Comparison of ENCODE assay signal across 9 cellular contexts in the genomic region with DNA sequence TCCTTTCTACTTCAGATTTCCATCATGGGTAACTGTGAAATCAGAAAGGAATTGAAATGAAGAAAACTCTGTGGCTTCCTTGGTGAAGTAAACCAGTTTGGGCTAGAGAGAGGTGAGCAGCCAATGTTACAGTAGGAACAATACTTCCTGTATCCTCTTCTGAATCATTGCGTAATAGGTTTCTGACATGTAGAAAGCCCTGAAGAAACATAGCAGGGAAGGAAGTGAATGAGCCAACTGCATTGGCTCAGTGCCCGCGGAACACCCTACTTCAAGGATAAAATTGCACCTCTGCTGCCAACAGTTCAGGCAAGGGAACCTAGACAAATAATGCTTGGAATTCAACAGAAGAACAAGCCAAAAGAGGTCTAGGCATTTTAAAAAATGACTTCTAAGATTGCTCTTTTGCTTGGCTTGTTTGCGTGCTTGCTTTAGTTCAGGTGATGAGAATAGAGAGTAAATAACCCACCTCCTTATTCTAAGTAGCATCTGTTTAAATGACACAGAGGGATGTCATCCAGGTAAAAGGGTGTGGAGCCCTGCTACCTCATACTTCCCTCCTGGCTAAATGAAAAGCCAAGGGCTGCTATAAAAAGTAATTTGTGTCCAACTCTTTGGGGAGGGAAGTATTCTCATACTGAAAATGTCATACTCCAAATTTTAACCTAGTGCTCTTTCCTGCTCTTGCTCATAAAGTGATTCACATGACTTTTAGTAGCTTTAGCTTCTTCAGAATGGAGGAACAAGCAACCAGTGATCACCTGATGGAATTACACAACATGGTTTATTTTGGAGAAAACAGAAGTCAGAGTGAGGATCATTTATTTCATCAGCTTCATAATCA. TPM values are rescaled to one million over a fixed set of nuclear protein-coding genes. Genes with fewer than 3 reads are reported as not detected.
A peak's percentile ranks its signal among the peaks of the same experiment; 100 is the strongest.
DNase-seq lines count a peak whose midpoint lies in the region; ATAC-seq and TF ChIP-seq lines count a peak whose summit lies in the region.
"Had no signal": no experiment of that assay in that cellular context is flagged by ENCODE, and none has a peak within 500 bp of the region (broad histone marks: within the 10 kb centered on the region; RNA-seq: fewer than 3 reads in every experiment).

No MANE protein-coding gene starts in this region.

- H3K36me3 ChIP-seq in Loucy (ENCODE audit: insufficient read depth, low read length) (no peaks in the 10 kb centered on the region), right lobe of liver (no peaks in the 10 kb centered on the region), thymus (ENCODE audit: control insufficient read depth, insufficient read depth) (no peaks in the 10 kb centered on the region)

- ATAC-seq in SK-N-SH treated with all-trans-retinoic acid at 6 μM for 48 hours, result peak; percentile 89
- peak; percentile 92 for ATAC-seq in central memory CD8-positive, alpha-beta T cell (replicated peaks; ENCODE audit: extremely low read depth, poor library complexity, severe bottlenecking)
- ATAC-seq in right lobe of liver, result peak; percentile 87 to 89 (median 88)

- no peaks in the 10 kb centered on the region for H3K9me3 Mint-ChIP-seq in central memory CD8-positive, alpha-beta T cell

- H3K27me3 ChIP-seq in Loucy (ENCODE audit: insufficient read depth, low read length, poor library complexity, severe bottlenecking) (no peaks in the 10 kb centered on the region), right lobe of liver (no peaks in the 10 kb centered on the region), thymus (ENCODE audit: control insufficient read depth, insufficient read depth) (no peaks in the 10 kb centered on the region)

- H3K4me1 ChIP-seq in Loucy (ENCODE audit: insufficient read depth, low read length, poor library complexity, severe bottlenecking) (peaks cover 7% of the 10 kb centered on the region), right lobe of liver (peaks cover 0 to 18% (median 5%) of the 10 kb centered on the region in 4 donors), thymus (ENCODE audit: control insufficient read depth, insufficient read depth, low read length) (peaks cover 18% of the 10 kb centered on the region)

- H3K27ac Mint-ChIP-seq in central memory CD8-positive, alpha-beta T cell (ENCODE audit: low read depth), result peak overlapping the region; percentile 13

- H3K4me2 ChIP-seq in Loucy (ENCODE audit: low read depth, low read length, poor library complexity, severe bottlenecking), result peak overlapping the region; percentile 36

- H3F3A ChIP-seq in Loucy (ENCODE audit: low read depth), result no peaks in the 10 kb centered on the region

- H3K9me3 ChIP-seq in Loucy (ENCODE audit: insufficient read depth, low read depth, low read length) (no peaks in the 10 kb centered on the region), right lobe of liver (no peaks in the 10 kb centered on the region), thymus (ENCODE audit: control insufficient read depth) (no peaks in the 10 kb centered on the region)

- peak; percentile 86 for DNase-seq in GM04504 (ENCODE audit: low read depth)
- peak; percentile 9 for DNase-seq in GOT3 (lab: John Stamatoyannopoulos, UW)
- DNase-seq in central memory CD8-positive, alpha-beta T cell (ENCODE audit: low spot score in 2 of 2), result no peak
- peak; percentile 81 to 88 (median 86) for DNase-seq in right lobe of liver
- DNase-seq in GM19240 (ENCODE audit: insufficient read length, low spot score), result no peak

- TF ChIP-seq CTCF in Loucy (conservative IDR thresholded peaks at IDR 0.05; ENCODE audit: low read length) (no peak), right lobe of liver (IDR thresholded peaks at IDR 0.05) (no peak)

- 7% methylated on average over 4 of the region's 4 CpGs for WGBS in right lobe of liver (ENCODE audit: insufficient coverage, low coverage, low lambda C conversion rate, missing lambda C conversion rate)
- WGBS in thymus, result 13% methylated on average over 4 of the region's 4 CpGs

- intact Hi-C loops in right lobe of liver (cut with DNase I), result no loop called here

- no peaks in the 10 kb centered on the region for H3K27me3 Mint-ChIP-seq in central memory CD8-positive, alpha-beta T cell

- H4K20me1 ChIP-seq in Loucy (ENCODE audit: insufficient read depth, low read length, poor library complexity, severe bottlenecking), result no peaks in the 10 kb centered on the region

- H3K4me1 Mint-ChIP-seq in central memory CD8-positive, alpha-beta T cell, result peaks cover 17% of the 10 kb centered on the region

- H3K79me2 ChIP-seq in Loucy (ENCODE audit: insufficient read depth, low read length), result no peaks in the 10 kb centered on the region

- no peak overlapping the region for H3K9ac ChIP-seq in Loucy (ENCODE audit: low read depth, low read length, poor library complexity, severe bottlenecking)

- no peak overlapping the region for H3K4me3 Mint-ChIP-seq in central memory CD8-positive, alpha-beta T cell

- H3K9me2 ChIP-seq in Loucy (replicated peaks; ENCODE audit: low read depth, low read length), result no peaks in the 10 kb centered on the region

- TF ChIP-seq POLR2A in right lobe of liver (IDR thresholded peaks at IDR 0.05), result no peak

- H3K4me3 ChIP-seq in Loucy (ENCODE audit: low read length, poor library complexity, severe bottlenecking) (no peak overlapping the region), right lobe of liver (no peak overlapping the region), thymus (ENCODE audit: low read length) (no peak overlapping the region)

- H3K27ac ChIP-seq in right lobe of liver (peak overlapping the region in 2 of 3 donors; percentile 39 to 49), thymus (ENCODE audit: low read depth) (peak overlapping the region; percentile 90)

- H2AFZ ChIP-seq in Loucy (ENCODE audit: low read length), result peak overlapping the region; percentile 61; the same call in 1 of the 2 replicates

- no peaks in the 10 kb centered on the region for H3K36me3 Mint-ChIP-seq in central memory CD8-positive, alpha-beta T cell (ENCODE audit: insufficient read depth)
- H3K36me3 Mint-ChIP-seq: brain had no signal

TF ChIP-seq in SK-N-SH treated with all-trans-retinoic acid at 6 μM for 48 hours, 23 proteins besides CTCF, POLR2A, EP300 and RAD21:
- TF ChIP-seq ISL1 (CRISPR knock-in tag; IDR thresholded peaks at IDR 0.05) (peak; percentile 50), PPARA (CRISPR knock-in tag; IDR thresholded peaks at IDR 0.05; ENCODE audit: borderline replicate concordance) (no peak), ESRRG (CRISPR knock-in tag; IDR thresholded peaks at IDR 0.05) (no peak), ZFP3 (CRISPR knock-in tag; IDR thresholded peaks at IDR 0.05) (no peak)
- TF ChIP-seq, protein P1, sequence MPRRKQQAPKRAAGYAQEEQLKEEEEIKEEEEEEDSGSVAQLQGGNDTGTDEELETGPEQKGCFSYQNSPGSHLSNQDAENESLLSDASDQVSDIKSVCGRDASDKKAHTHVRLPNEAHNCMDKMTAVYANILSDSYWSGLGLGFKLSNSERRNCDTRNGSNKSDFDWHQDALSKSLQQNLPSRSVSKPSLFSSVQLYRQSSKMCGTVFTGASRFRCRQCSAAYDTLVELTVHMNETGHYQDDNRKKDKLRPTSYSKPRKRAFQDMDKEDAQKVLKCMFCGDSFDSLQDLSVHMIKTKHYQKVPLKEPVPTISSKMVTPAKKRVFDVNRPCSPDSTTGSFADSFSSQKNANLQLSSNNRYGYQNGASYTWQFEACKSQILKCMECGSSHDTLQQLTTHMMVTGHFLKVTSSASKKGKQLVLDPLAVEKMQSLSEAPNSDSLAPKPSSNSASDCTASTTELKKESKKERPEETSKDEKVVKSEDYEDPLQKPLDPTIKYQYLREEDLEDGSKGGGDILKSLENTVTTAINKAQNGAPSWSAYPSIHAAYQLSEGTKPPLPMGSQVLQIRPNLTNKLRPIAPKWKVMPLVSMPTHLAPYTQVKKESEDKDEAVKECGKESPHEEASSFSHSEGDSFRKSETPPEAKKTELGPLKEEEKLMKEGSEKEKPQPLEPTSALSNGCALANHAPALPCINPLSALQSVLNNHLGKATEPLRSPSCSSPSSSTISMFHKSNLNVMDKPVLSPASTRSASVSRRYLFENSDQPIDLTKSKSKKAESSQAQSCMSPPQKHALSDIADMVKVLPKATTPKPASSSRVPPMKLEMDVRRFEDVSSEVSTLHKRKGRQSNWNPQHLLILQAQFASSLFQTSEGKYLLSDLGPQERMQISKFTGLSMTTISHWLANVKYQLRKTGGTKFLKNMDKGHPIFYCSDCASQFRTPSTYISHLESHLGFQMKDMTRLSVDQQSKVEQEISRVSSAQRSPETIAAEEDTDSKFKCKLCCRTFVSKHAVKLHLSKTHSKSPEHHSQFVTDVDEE (CRISPR knock-in tag; IDR thresholded peaks at IDR 0.05), result no peak
- TF ChIP-seq, protein P2, sequence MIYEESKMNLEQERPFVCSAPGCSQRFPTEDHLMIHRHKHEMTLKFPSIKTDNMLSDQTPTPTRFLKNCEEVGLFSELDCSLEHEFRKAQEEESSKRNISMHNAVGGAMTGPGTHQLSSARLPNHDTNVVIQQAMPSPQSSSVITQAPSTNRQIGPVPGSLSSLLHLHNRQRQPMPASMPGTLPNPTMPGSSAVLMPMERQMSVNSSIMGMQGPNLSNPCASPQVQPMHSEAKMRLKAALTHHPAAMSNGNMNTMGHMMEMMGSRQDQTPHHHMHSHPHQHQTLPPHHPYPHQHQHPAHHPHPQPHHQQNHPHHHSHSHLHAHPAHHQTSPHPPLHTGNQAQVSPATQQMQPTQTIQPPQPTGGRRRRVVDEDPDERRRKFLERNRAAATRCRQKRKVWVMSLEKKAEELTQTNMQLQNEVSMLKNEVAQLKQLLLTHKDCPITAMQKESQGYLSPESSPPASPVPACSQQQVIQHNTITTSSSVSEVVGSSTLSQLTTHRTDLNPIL (CRISPR knock-in tag; IDR thresholded peaks at IDR 0.05; ENCODE audit: low read depth), result no peak

RNA-seq across cellular contexts. Expression of a gene that starts 30.0 kb away (rescaled TPM):
- total RNA-seq in right lobe of liver, result 10 to 100 TPM; 10.6 to 25.3 (median 18.6) TPM
- 56.6 TPM for polyA plus RNA-seq in thymus

Comparison
In these comparisons a context has a peak if more than half of its experiments do, and no peak if none do; other contexts are left out.
1. DNase-seq: peak in GM04504 (single experiment), GOT3 (single experiment) and right lobe of liver (3 of 3); none in central memory CD8-positive, alpha-beta T cell (0 of 2) and GM19240 (single experiment).
2. Peak in every context shown above with its lines, with median percentiles within 50 percentile points of each other: ATAC-seq.